ENCODE assay signal across 8 cellular contexts in genomic region chr7:13989138-13989943, GRCh38. TPM values are rescaled to one million over a fixed set of nuclear protein-coding genes. Genes with fewer than 3 reads are reported as not detected.
A peak's percentile ranks its signal among the peaks of the same experiment; 100 is the strongest.
DNase-seq lines count a peak whose midpoint lies in the region; ATAC-seq and TF ChIP-seq lines count a peak whose summit lies in the region.

TSS of gene ETV1 (minus strand) at chr7:13989666. CDS start at chr7:13989052, 614 bp downstream.

- H3K27ac ChIP-seq in skeletal muscle tissue (ENCODE audit: low read depth, low read length), result peak within 1 kb of the TSS; percentile 87

- H3K4me1 ChIP-seq in BE2C (peaks cover 2% of the 10 kb centered on the region; the same call in 1 of the 2 replicates), skeletal muscle tissue (ENCODE audit: control insufficient read depth in 3 of 3, insufficient read depth in 3 of 3, low read length in 3 of 3) (peaks cover 8 to 18% (median 15%) of the 10 kb centered on the region in 3 donors)

- H3K36me3 ChIP-seq in BE2C, result no peaks in the 10 kb centered on the region
- no peaks in the 10 kb centered on the region for H3K36me3 ChIP-seq in skeletal muscle tissue (ENCODE audit: control insufficient read depth in 3 of 3, insufficient read depth in 3 of 3, low read length in 3 of 3)

- peak; percentile 80 for DNase-seq in BE2C
- DNase-seq in HS-5 (ENCODE audit: low read depth), result peak; percentile 36
- peak; percentile 33 for DNase-seq in NOMO-1 treated with DMSO at 0.1 percent for 48 hours (lab: John Stamatoyannopoulos, UW; ENCODE audit: unreplicated experiment)
- peak; percentile 91 for DNase-seq in cerebellar cortex (ENCODE audit: low spot score)
- peak; percentile 84 for DNase-seq in iris pigment epithelial cell (ENCODE audit: low read depth)
- DNase-seq in NAMALWA (ENCODE audit: low spot score), result no peak

- H3K27me3 ChIP-seq in BE2C, result no peaks in the 10 kb centered on the region
- H3K27me3 ChIP-seq in skeletal muscle tissue (ENCODE audit: control insufficient read depth in 3 of 3, insufficient read depth in 3 of 3, low read length in 3 of 3), result peaks cover 0 to 3% (median 2%) of the 10 kb centered on the region in 3 donors

- peak within 1 kb of the TSS; percentile 71 to 79 (median 78) for H3K9ac ChIP-seq in skeletal muscle tissue (ENCODE audit: low read depth in 1 of 3, low read length in 3 of 3)

- TF ChIP-seq CTCF in BE2C (IDR thresholded peaks at IDR 0.05; ENCODE audit: low read depth, low read length), result peak; percentile 54

- ATAC-seq in GM18870 (IDR thresholded peaks at IDR 0.05; ENCODE audit: unreplicated experiment), result no peak

- H3K4me3 ChIP-seq in BE2C (ENCODE audit: low read depth, low read length) (peak within 1 kb of the TSS; percentile 71), skeletal muscle tissue (ENCODE audit: low read length in 3 of 3) (peak within 1 kb of the TSS; percentile 84 to 87 (median 85))

- H3K9me3 ChIP-seq in BE2C, result no peaks in the 10 kb centered on the region
- no peaks in the 10 kb centered on the region for H3K9me3 ChIP-seq in skeletal muscle tissue (ENCODE audit: control insufficient read depth in 3 of 3, low read length in 3 of 3)

RNA-seq across cellular contexts. Expression of gene ETV1, which starts in this region (rescaled TPM):
- polyA plus RNA-seq in BE2C (2012; ENCODE audit: insufficient read depth, insufficient read length, low read depth), result 51.9 TPM
- total RNA-seq in skeletal muscle tissue, result 6.3 TPM
